In genomic region chr9:84397151-84397728, GRCh38 we compare ENCODE assay signal across 8 cellular contexts. TPM values are rescaled to one million over a fixed set of nuclear protein-coding genes. Genes with fewer than 3 reads are reported as not detected.
DNase-seq lines count a peak whose midpoint lies in the region; ATAC-seq and TF ChIP-seq lines count a peak whose summit lies in the region.

No MANE protein-coding gene starts in this region.

- H3K27ac ChIP-seq in upper lobe of right lung = no peak overlapping the region

- no peaks in the 10 kb centered on the region for H3K4me1 Mint-ChIP-seq in Calu3 (ENCODE audit: low read depth, unreplicated experiment)

- intact Hi-C loops in Calu3 (cut with micrococcal nuclease; ENCODE audit: unreplicated experiment) = loop anchor here (2.0 to 5.0 kb wide), 4 partner anchors 270 to 1214 kb away; partner anchors contain the start of gene NTRK2
- intact Hi-C loops in head of caudate nucleus (cut with DNase I) = loop anchor here (10.0 kb wide), 2 partner anchors 268 to 558 kb away; partner anchors contain the start of gene NTRK2
- intact Hi-C loops in upper lobe of right lung (cut with DNase I) = no loop called here

- no peaks in the 10 kb centered on the region for H3K36me3 Mint-ChIP-seq in Calu3 (ENCODE audit: insufficient read depth, unreplicated experiment)

- H3K36me3 ChIP-seq in upper lobe of right lung = no peaks in the 10 kb centered on the region

- peak; percentile 67 for DNase-seq in Calu3
- DNase-seq in LNCaP clone FGC (ENCODE audit: low read depth) = peak; percentile 54
- DNase-seq in SK-MEL-5 (ENCODE audit: low read depth, low spot score) = peak; percentile 74
- peak; percentile 59 for DNase-seq in activated naive CD4-positive, alpha-beta T cell treated with anti-CD3 and anti-CD28 coated beads, Interleukin-2, amount 50 U/mL, for 16 hours
- peak; percentile 12 to 89 (median 77) for DNase-seq in head of caudate nucleus
- DNase-seq in pons (ENCODE audit: low spot score) = peak; percentile 71
- DNase-seq in upper lobe of right lung = no peak

- no peaks in the 10 kb centered on the region for H3K9me3 Mint-ChIP-seq in Calu3 (ENCODE audit: low read depth, unreplicated experiment)

- no peak overlapping the region for H3K4me3 Mint-ChIP-seq in Calu3 (ENCODE audit: low read depth, unreplicated experiment)

- CTCF ChIA-PET in Calu3 (lab: Charles Lee) = interaction anchor here (0.5 to 1.5 kb wide), 12 partner anchors 8 to 1213 kb away, joined by 3 to 17 read pairs (median 4); partner anchors contain the start of gene SLC28A3

- H3K9me3 ChIP-seq in upper lobe of right lung = no peaks in the 10 kb centered on the region

- H3K27me3 ChIP-seq in upper lobe of right lung = no peaks in the 10 kb centered on the region

- no TSS peak for BruUV-seq in Calu3 (replicated peaks; lab: Mats Ljungman, UMichigan)

- no peaks in the 10 kb centered on the region for H3K27me3 Mint-ChIP-seq in Calu3 (ENCODE audit: unreplicated experiment)

- H3K4me3 ChIP-seq in LNCaP clone FGC (ENCODE audit: low read depth, low read length) (no peak overlapping the region), upper lobe of right lung (no peak overlapping the region)

- H3K4me1 ChIP-seq in upper lobe of right lung = no peaks in the 10 kb centered on the region

- in situ Hi-C loops in SK-MEL-5 (cut with HindIII; ENCODE audit: low pct_unique_long_range_greater_than_20kb, low sequenced_read_pairs) = no loop called here

- ATAC-seq in GM21515 (IDR thresholded peaks at IDR 0.05; ENCODE audit: unreplicated experiment) = peak; percentile 79
- ATAC-seq in upper lobe of right lung = peak; percentile 90

- H3K27ac Mint-ChIP-seq in Calu3 (ENCODE audit: unreplicated experiment) = no peak overlapping the region

- TF ChIP-seq CTCF in Calu3 (IDR thresholded peaks at IDR 0.05; ENCODE audit: unreplicated experiment) (peak; percentile 72), LNCaP clone FGC (IDR thresholded peaks at IDR 0.05; ENCODE audit: control insufficient read depth, extremely low read depth, insufficient read depth) (peak; percentile 90), upper lobe of right lung (IDR thresholded peaks at IDR 0.05) (peak; percentile 96)

RNA-seq across cellular contexts. Expression of gene SLC28A3, which starts 56.7 kb away (rescaled TPM):
- total RNA-seq in Calu3 (2022) (10.7 and 18.3 TPM in 2 replicates), upper lobe of right lung (1.6 TPM)
- total RNA-seq in SK-MEL-5 (2014; rRNA removed; shearing (Covaris generic)) = not detected in 2 replicates
- polyA plus RNA-seq in SK-MEL-5 (2015; cell fraction: cytosol; rRNA removed) = not detected in 2 replicates
- polyA plus RNA-seq in SK-MEL-5 (2015; cell fraction: nucleus; rRNA removed) = 0.11 TPM in 1 of 2 replicates, not detected in the other
